In genomic region chr19:14113762-14114414, GRCh38 we compare ENCODE assay signal across 7 cellular contexts. TPM values are rescaled to one million over a fixed set of nuclear protein-coding genes. Genes with fewer than 3 reads are reported as not detected.
DNase-seq lines count a peak whose midpoint lies in the region; ATAC-seq and TF ChIP-seq lines count a peak whose summit lies in the region.

No MANE protein-coding gene starts in this region.

- H3K4me3 ChIP-seq in Jurkat, Clone E6-1 (ENCODE audit: low read length), result peak overlapping the region; percentile 6

- POLR2A ChIA-PET in WTC11 (lab: Charles Lee), result no interaction called here

- 0 out of 2 replicates have a peak, but pooled peaks cover 7% of the 10 kb centered on the region for H3K27me3 Mint-ChIP-seq in WTC11 (ENCODE audit: low read depth)
- H3K27me3 Mint-ChIP-seq in effector memory CD8-positive, alpha-beta T cell, result no peaks in the 10 kb centered on the region

- ATAC-seq in WTC11 (no peak), sciatic nerve (no peak)
- ATAC-seq in effector memory CD8-positive, alpha-beta T cell (replicated peaks), result no peak

- H3K4me3 Mint-ChIP-seq in WTC11, result no peak overlapping the region
- H3K4me3 Mint-ChIP-seq in effector memory CD8-positive, alpha-beta T cell, result no peak overlapping the region

- no peaks in the 10 kb centered on the region for H3K9me3 Mint-ChIP-seq in WTC11
- no peaks in the 10 kb centered on the region for H3K9me3 Mint-ChIP-seq in effector memory CD8-positive, alpha-beta T cell

- no peak overlapping the region for H3K27ac Mint-ChIP-seq in WTC11
- H3K27ac Mint-ChIP-seq in effector memory CD8-positive, alpha-beta T cell, result no peak overlapping the region

- CTCF ChIA-PET in WTC11 (lab: Charles Lee), result interaction anchor here (0.5 to 3.7 kb wide), 15 partner anchors 10 to 366 kb away, joined by 3 to 19 read pairs (median 4); partner anchors contain the start of genes ASF1B and PTGER1

- peaks cover 38% of the 10 kb centered on the region for H3K4me1 Mint-ChIP-seq in WTC11
- H3K4me1 Mint-ChIP-seq in effector memory CD8-positive, alpha-beta T cell (ENCODE audit: low read depth in 2 of 2), result peaks cover 20 to 24% of the 10 kb centered on the region in 2 donors

- no peaks in the 10 kb centered on the region for H3K36me3 Mint-ChIP-seq in WTC11
- peaks cover 28% of the 10 kb centered on the region for H3K36me3 Mint-ChIP-seq in effector memory CD8-positive, alpha-beta T cell (ENCODE audit: insufficient read depth)

- DNase-seq in Jurkat, Clone E6-1 (ENCODE audit: low read depth, low spot score), result peak; percentile 49
- DNase-seq in WTC11 (ENCODE audit: low spot score) (peak; percentile 74), sciatic nerve (ENCODE audit: low spot score) (peak; percentile 75), GM19238 (ENCODE audit: insufficient read length, low spot score) (no peak), germinal center (ENCODE audit: low spot score) (no peak), NCI-H2196 (lab: John Stamatoyannopoulos, UW; ENCODE audit: unreplicated experiment) (no peak)
- DNase-seq in effector memory CD8-positive, alpha-beta T cell, result peak; percentile 30 to 36 (median 36)

- TF ChIP-seq CTCF in WTC11 (IDR thresholded peaks at IDR 0.05), result peak; percentile 72

- intact Hi-C loops in sciatic nerve (cut with DNase I), result no loop called here

TF ChIP-seq in WTC11, 78 proteins besides CTCF, POLR2A, EP300 and RAD21:
- TF ChIP-seq ATF2 (CRISPR knock-in tag; IDR thresholded peaks at IDR 0.05; ENCODE audit: borderline replicate concordance, low read depth) (no peak), MAX (CRISPR knock-in tag; IDR thresholded peaks at IDR 0.05) (no peak), ESRRA (CRISPR knock-in tag; IDR thresholded peaks at IDR 0.05; ENCODE audit: borderline replicate concordance) (no peak), PRDM15 (CRISPR knock-in tag; IDR thresholded peaks at IDR 0.05) (no peak), GRHL2 (CRISPR knock-in tag; IDR thresholded peaks at IDR 0.05; ENCODE audit: insufficient replicate concordance, severe bottlenecking) (no peak), SMAD4 (CRISPR knock-in tag; IDR thresholded peaks at IDR 0.05) (no peak), ZNF671 (CRISPR knock-in tag; IDR thresholded peaks at IDR 0.05) (no peak), MYBL2 (CRISPR knock-in tag; IDR thresholded peaks at IDR 0.05) (no peak), FOXJ3 (CRISPR knock-in tag; IDR thresholded peaks at IDR 0.05; ENCODE audit: borderline replicate concordance) (no peak), NR2C2 (CRISPR knock-in tag; IDR thresholded peaks at IDR 0.05) (no peak)
- TF ChIP-seq, protein P1, sequence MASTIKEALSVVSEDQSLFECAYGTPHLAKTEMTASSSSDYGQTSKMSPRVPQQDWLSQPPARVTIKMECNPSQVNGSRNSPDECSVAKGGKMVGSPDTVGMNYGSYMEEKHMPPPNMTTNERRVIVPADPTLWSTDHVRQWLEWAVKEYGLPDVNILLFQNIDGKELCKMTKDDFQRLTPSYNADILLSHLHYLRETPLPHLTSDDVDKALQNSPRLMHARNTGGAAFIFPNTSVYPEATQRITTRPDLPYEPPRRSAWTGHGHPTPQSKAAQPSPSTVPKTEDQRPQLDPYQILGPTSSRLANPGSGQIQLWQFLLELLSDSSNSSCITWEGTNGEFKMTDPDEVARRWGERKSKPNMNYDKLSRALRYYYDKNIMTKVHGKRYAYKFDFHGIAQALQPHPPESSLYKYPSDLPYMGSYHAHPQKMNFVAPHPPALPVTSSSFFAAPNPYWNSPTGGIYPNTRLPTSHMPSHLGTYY (CRISPR knock-in tag; IDR thresholded peaks at IDR 0.05), result no peak
- TF ChIP-seq, protein P2, sequence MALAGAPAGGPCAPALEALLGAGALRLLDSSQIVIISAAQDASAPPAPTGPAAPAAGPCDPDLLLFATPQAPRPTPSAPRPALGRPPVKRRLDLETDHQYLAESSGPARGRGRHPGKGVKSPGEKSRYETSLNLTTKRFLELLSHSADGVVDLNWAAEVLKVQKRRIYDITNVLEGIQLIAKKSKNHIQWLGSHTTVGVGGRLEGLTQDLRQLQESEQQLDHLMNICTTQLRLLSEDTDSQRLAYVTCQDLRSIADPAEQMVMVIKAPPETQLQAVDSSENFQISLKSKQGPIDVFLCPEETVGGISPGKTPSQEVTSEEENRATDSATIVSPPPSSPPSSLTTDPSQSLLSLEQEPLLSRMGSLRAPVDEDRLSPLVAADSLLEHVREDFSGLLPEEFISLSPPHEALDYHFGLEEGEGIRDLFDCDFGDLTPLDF (CRISPR knock-in tag; IDR thresholded peaks at IDR 0.05), result no peak

RNA-seq across cellular contexts. Expression of gene PRKACA, which starts 3.7 kb away (rescaled TPM):
- polyA plus RNA-seq in Jurkat, Clone E6-1 (2012; ENCODE audit: insufficient read depth, insufficient read length), result 49.7 TPM
- total RNA-seq in WTC11 (2021) (37.8 to 48.0 TPM (median 41.7 TPM) in 3 replicates), sciatic nerve (78.0 TPM)

RNA-seq across cellular contexts. Expression of gene ASF1B, which starts 22.5 kb away (rescaled TPM):
- 106 TPM for polyA plus RNA-seq in Jurkat, Clone E6-1 (2012; ENCODE audit: insufficient read depth, insufficient read length)
- total RNA-seq in WTC11 (2021) (37.1 to 40.4 TPM (median 38.4 TPM) in 3 replicates), sciatic nerve (0.22 TPM)

RNA-seq across cellular contexts. Expression of gene SAMD1, which starts 23.3 kb away (rescaled TPM):
- polyA plus RNA-seq in Jurkat, Clone E6-1 (2012; ENCODE audit: insufficient read depth, insufficient read length), result 84.3 TPM
- total RNA-seq in WTC11 (2021), result 113 to 131 TPM (median 116 TPM) in 3 replicates
- total RNA-seq in sciatic nerve, result 22.2 TPM

RNA-seq across cellular contexts. Expression of gene C19orf67, which starts 28.3 kb away (rescaled TPM):
- not detected for polyA plus RNA-seq in Jurkat, Clone E6-1 (2012; ENCODE audit: insufficient read depth, insufficient read length)
- total RNA-seq in WTC11 (2021), result 0.35 to 0.87 TPM (median 0.41 TPM) in 3 replicates
- total RNA-seq in sciatic nerve, result not detected

RNA-seq across cellular contexts. Expression of gene MISP3, which starts 41.3 kb away (rescaled TPM):
- 3.0 TPM for polyA plus RNA-seq in Jurkat, Clone E6-1 (2012; ENCODE audit: insufficient read depth, insufficient read length)
- 2.4 to 3.4 TPM (median 3.2 TPM) in 3 replicates for total RNA-seq in WTC11 (2021)
- 5.6 TPM for total RNA-seq in sciatic nerve

Comparison
In these comparisons a context has a peak if more than half of its experiments do, and no peak if none do; other contexts are left out.
1. DNase-seq: peak in Jurkat, Clone E6-1 (single experiment), WTC11 (single experiment), effector memory CD8-positive, alpha-beta T cell (3 of 3) and sciatic nerve (single experiment); none in GM19238 (single experiment), germinal center (single experiment) and NCI-H2196 (single experiment).
2. RNA of gene ASF1B, which starts 22.5 kb away (total RNA-seq): 37.1 to 40.4 TPM in WTC11; 0.22 TPM in sciatic nerve (single experiment); every median in the first group is over 10 times any median in the second.